10 cellular contexts compared by ENCODE assay signal in the genomic region with DNA sequence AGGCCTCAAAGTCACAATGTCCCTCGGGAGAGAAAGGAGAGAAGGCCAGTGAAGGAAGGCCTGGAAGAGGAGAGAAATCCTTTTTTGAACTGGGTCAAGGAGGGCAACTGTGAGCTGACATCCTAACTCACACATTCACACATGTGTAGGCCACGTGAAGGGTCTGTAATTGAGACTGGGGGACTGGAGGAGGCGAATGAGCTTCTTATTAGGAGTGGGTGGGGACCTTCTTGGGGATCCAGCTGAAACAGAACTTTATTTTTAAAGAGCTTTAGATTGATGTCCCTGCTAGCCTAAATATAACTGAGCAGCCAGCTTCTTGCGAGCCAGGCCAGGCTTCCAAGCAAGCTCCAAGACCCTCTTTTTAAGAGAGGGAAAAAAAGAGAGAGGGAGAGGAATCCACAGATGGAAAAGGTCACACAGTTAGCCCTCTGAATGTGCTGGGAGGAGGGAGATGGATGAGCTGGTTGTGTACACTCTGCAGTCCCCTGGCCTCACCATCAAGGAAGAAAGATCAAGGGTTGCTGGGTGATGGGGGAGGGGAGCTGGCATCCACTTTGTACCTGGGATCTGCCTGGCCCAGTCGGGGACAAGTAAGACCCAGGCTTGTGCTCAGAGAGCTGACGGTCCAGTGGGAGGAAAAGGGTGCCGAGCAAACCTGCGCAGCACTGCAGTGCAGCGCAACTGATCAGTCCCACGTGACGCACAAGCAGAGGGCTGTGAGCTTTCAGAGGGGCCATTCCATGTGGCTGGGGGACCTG.
A peak's percentile ranks its signal among the peaks of the same experiment; 100 is the strongest.
DNase-seq lines count a peak whose midpoint lies in the region; ATAC-seq and TF ChIP-seq lines count a peak whose summit lies in the region.
"Had no signal": no experiment of that assay in that cellular context is flagged by ENCODE, and none has a peak within 500 bp of the region (broad histone marks: within the 10 kb centered on the region; RNA-seq: fewer than 3 reads in every experiment).

No MANE protein-coding gene starts in this region.

- H3K27me3 ChIP-seq in GM23338 (ENCODE audit: insufficient read depth): no peaks in the 10 kb centered on the region
- H3K27me3 ChIP-seq in duodenal mucosa (ENCODE audit: control insufficient read depth in 1 of 2, insufficient read depth in 2 of 2, low read length in 2 of 2): no peaks in the 10 kb centered on the region
- H3K27me3 ChIP-seq in right lobe of liver: no peaks in the 10 kb centered on the region

- H3K36me3 Mint-ChIP-seq in GM23338 (ENCODE audit: low read depth): peaks cover 11% of the 10 kb centered on the region; the same call in 2 of the 3 replicates
- H3K36me3 Mint-ChIP-seq in activated CD8-positive, alpha-beta T cell treated with anti-CD3 and anti-CD28 coated beads, Interleukin-2, amount 10 ng/mL, durations not matched to agents 7 days and 5 days (ENCODE audit: low read depth): peaks cover 3% of the 10 kb centered on the region

- H3K4me2 ChIP-seq in GM23338: peak overlapping the region; percentile 38; the same call in 1 of the 2 replicates

- CTCF ChIA-PET in activated CD8-positive, alpha-beta T cell treated with anti-CD3 and anti-CD28 coated beads, Interleukin-2, amount 10 ng/mL, durations not matched to agents 7 days and 5 days (lab: Charles Lee): interaction anchor here (1.0 to 1.3 kb wide), 2 partner anchors 9 to 14 kb away, joined by 4 read pairs; no protein-coding TSS in a partner anchor

- peaks cover 8% of the 10 kb centered on the region; the same call in 1 of the 2 replicates for H3K4me1 ChIP-seq in GM23338 (ENCODE audit: insufficient read depth)
- H3K4me1 ChIP-seq in duodenal mucosa (ENCODE audit: control insufficient read depth in 1 of 2, insufficient read depth in 2 of 2, low read length in 2 of 2): peaks cover 22 to 27% of the 10 kb centered on the region in 2 donors
- H3K4me1 ChIP-seq in right lobe of liver: peaks cover 0 to 5% (median 3%) of the 10 kb centered on the region in 4 donors

- ATAC-seq in GM23338 (no peak; the same call in 2 of the 3 replicates), right lobe of liver (peak in 3 of 4 donors; percentile 73 to 79 (median 75)), GM18520 (IDR thresholded peaks at IDR 0.05; ENCODE audit: unreplicated experiment) (no peak), GM21360 (IDR thresholded peaks at IDR 0.05; ENCODE audit: unreplicated experiment) (no peak)
- no peak for ATAC-seq in activated CD8-positive, alpha-beta T cell treated with anti-CD3 and anti-CD28 coated beads, Interleukin-2, amount 10 ng/mL, durations not matched to agents 7 days and 5 days

- intact Hi-C loops in right lobe of liver (cut with DNase I): no loop called here

- no peak overlapping the region for H3K4me3 Mint-ChIP-seq in GM23338
- H3K4me3 Mint-ChIP-seq in activated CD8-positive, alpha-beta T cell treated with anti-CD3 and anti-CD28 coated beads, Interleukin-2, amount 10 ng/mL, durations not matched to agents 7 days and 5 days: no peak overlapping the region

- H3K9ac ChIP-seq in duodenal mucosa (ENCODE audit: low read depth in 1 of 2, low read length in 2 of 2): peak overlapping the region; percentile 15 to 33

- H3K36me3 ChIP-seq in GM23338 (ENCODE audit: insufficient read depth) (no peaks in the 10 kb centered on the region; the same call in 1 of the 2 replicates), duodenal mucosa (ENCODE audit: control insufficient read depth in 1 of 2, insufficient read depth in 2 of 2, low read length in 2 of 2) (no peaks in the 10 kb centered on the region), right lobe of liver (no peaks in the 10 kb centered on the region)

- H3K9me3 ChIP-seq in duodenal mucosa (ENCODE audit: control insufficient read depth in 1 of 2, low read length in 2 of 2): peaks cover 7 to 16% of the 10 kb centered on the region in 2 donors
- H3K9me3 ChIP-seq in right lobe of liver: no peaks in the 10 kb centered on the region

- peaks cover 19% of the 10 kb centered on the region for H3K9me3 Mint-ChIP-seq in GM23338
- H3K9me3 Mint-ChIP-seq in activated CD8-positive, alpha-beta T cell treated with anti-CD3 and anti-CD28 coated beads, Interleukin-2, amount 10 ng/mL, durations not matched to agents 7 days and 5 days (ENCODE audit: insufficient read depth): peaks cover under 1% of the 10 kb centered on the region

- H3K27me3 Mint-ChIP-seq in GM23338 (ENCODE audit: insufficient read depth, low read depth, poor library complexity): peaks cover 2% of the 10 kb centered on the region
- no peaks in the 10 kb centered on the region for H3K27me3 Mint-ChIP-seq in activated CD8-positive, alpha-beta T cell treated with anti-CD3 and anti-CD28 coated beads, Interleukin-2, amount 10 ng/mL, durations not matched to agents 7 days and 5 days (ENCODE audit: low read depth)

- POLR2A ChIA-PET in activated CD8-positive, alpha-beta T cell treated with anti-CD3 and anti-CD28 coated beads, Interleukin-2, amount 10 ng/mL, durations not matched to agents 7 days and 5 days (lab: Charles Lee): no interaction called here

- no peaks in the 10 kb centered on the region for H3K9me2 ChIP-seq in GM23338 (ENCODE audit: insufficient read depth)

- no peak for TF ChIP-seq POLR2A in right lobe of liver (IDR thresholded peaks at IDR 0.05)

- 41% methylated on average over 5 of the region's 11 CpGs for WGBS in right lobe of liver (ENCODE audit: insufficient coverage, low coverage, low lambda C conversion rate, missing lambda C conversion rate)

- H4K20me1 ChIP-seq in GM23338 (replicated peaks; ENCODE audit: insufficient read depth): no peaks in the 10 kb centered on the region

- peaks cover 12% of the 10 kb centered on the region for H3K4me1 Mint-ChIP-seq in GM23338
- H3K4me1 Mint-ChIP-seq in activated CD8-positive, alpha-beta T cell treated with anti-CD3 and anti-CD28 coated beads, Interleukin-2, amount 10 ng/mL, durations not matched to agents 7 days and 5 days (ENCODE audit: low read depth): no peaks in the 10 kb centered on the region

- no peak for TF ChIP-seq CTCF in GM23338 (conservative IDR thresholded peaks at IDR 0.05; ENCODE audit: low read depth in 2 of 2)
- no peak for TF ChIP-seq CTCF in right lobe of liver (IDR thresholded peaks at IDR 0.05)

- H3K27ac Mint-ChIP-seq in GM23338: no peak overlapping the region
- no peak overlapping the region for H3K27ac Mint-ChIP-seq in activated CD8-positive, alpha-beta T cell treated with anti-CD3 and anti-CD28 coated beads, Interleukin-2, amount 10 ng/mL, durations not matched to agents 7 days and 5 days

- no peaks in the 10 kb centered on the region for H3K79me2 ChIP-seq in GM23338 (replicated peaks; ENCODE audit: insufficient read depth)

- peak overlapping the region; percentile 74 for H2AFZ ChIP-seq in GM23338

- no peak overlapping the region for H3K4me3 ChIP-seq in GM23338
- H3K4me3 ChIP-seq in duodenal mucosa (ENCODE audit: low read depth in 1 of 2, low read length in 2 of 2): no peak overlapping the region
- H3K4me3 ChIP-seq in right lobe of liver: no peak overlapping the region
- no peak overlapping the region for H3K4me3 ChIP-seq in skin epidermis

- H3K27ac ChIP-seq in GM23338 (ENCODE audit: low read depth) (no peak overlapping the region), duodenal mucosa (ENCODE audit: low read depth, low read length) (peak overlapping the region; percentile 61), right lobe of liver (peak overlapping the region in 1 of 3 donors; percentile 25), skin epidermis (peak overlapping the region in 20 of 21 experiments; percentile 27 to 82 (median 67))

- H3F3A ChIP-seq in GM23338 (replicated peaks; ENCODE audit: low read depth): no peaks in the 10 kb centered on the region

- no peak for DNase-seq in GM23338 (ENCODE audit: low spot score)
- peak in 1 of 3 donors; percentile 76 for DNase-seq in right lobe of liver
- no peak for DNase-seq in EL
- no peak for DNase-seq in activated CD8-positive, alpha-beta T cell treated with anti-CD3 and anti-CD28 coated beads, Interleukin-2, amount 10 ng/mL, durations not matched to agents 7 days and 5 days
- DNase-seq: NCI-H1436, NCI-H526 treated with DMSO at 0.1 percent for 48 hours had no signal

TF ChIP-seq in GM23338, 12 proteins besides CTCF, POLR2A, EP300 and RAD21 (continues in another document):
- TF ChIP-seq NANOG (IDR thresholded peaks at IDR 0.05; ENCODE audit: borderline replicate concordance): no peak

Comparison
In these comparisons a context has a peak if more than half of its experiments do, and no peak if none do; other contexts are left out.
1. ATAC-seq: peak in right lobe of liver (3 of 4); none in GM23338 (single experiment), GM18520 (single experiment), GM21360 (single experiment) and activated CD8-positive, alpha-beta T cell treated with anti-CD3 and anti-CD28 coated beads, Interleukin-2, amount 10 ng/mL, durations not matched to agents 7 days and 5 days (single experiment).